8 cellular contexts compared by ENCODE assay signal in genomic region chr6:158644227-158645063, GRCh38.
DNase-seq lines count a peak whose midpoint lies in the region; ATAC-seq and TF ChIP-seq lines count a peak whose summit lies in the region.

DYNLT1 (minus strand) TSS chr6:158644743; CDS start chr6:158644708, 35 bp downstream.

- peak; percentile 59 for ATAC-seq in GM21825 (IDR thresholded peaks at IDR 0.05; ENCODE audit: unreplicated experiment)
- ATAC-seq in stimulated activated naive CD8-positive, alpha-beta T cell treated with anti-CD3 and anti-CD28 coated beads, Interleukin-15, amount 100 ng/mL, for 72 hours, result peak; percentile 56

- peaks cover 33% of the 10 kb centered on the region for H3K36me3 Mint-ChIP-seq in nephron progenitor cell (ENCODE audit: low read depth)

- H3K4me3 Mint-ChIP-seq in nephron progenitor cell, result peak within 1 kb of the TSS; percentile 98
- H3K4me3 Mint-ChIP-seq in stimulated activated naive CD8-positive, alpha-beta T cell treated with anti-CD3 and anti-CD28 coated beads, Interleukin-15, amount 100 ng/mL, for 72 hours, result peak within 1 kb of the TSS; percentile 95 to 98

- peak; percentile 97 for TF ChIP-seq POLR2A in Raji (IDR thresholded peaks at IDR 0.05; ENCODE audit: insufficient read depth, low read depth, low read length)

- peak within 1 kb of the TSS; percentile 99 for H3K27ac Mint-ChIP-seq in nephron progenitor cell
- H3K27ac Mint-ChIP-seq in stimulated activated naive CD8-positive, alpha-beta T cell treated with anti-CD3 and anti-CD28 coated beads, Interleukin-15, amount 100 ng/mL, for 72 hours, result peak within 1 kb of the TSS; percentile 96 to 98

- TF ChIP-seq CTCF in nephron progenitor cell (IDR thresholded peaks at IDR 0.05), result no peak

- H3K4me1 Mint-ChIP-seq in nephron progenitor cell, result peaks cover 56% of the 10 kb centered on the region
- H3K4me1 Mint-ChIP-seq in stimulated activated naive CD8-positive, alpha-beta T cell treated with anti-CD3 and anti-CD28 coated beads, Interleukin-15, amount 100 ng/mL, for 72 hours, result peaks cover 84% of the 10 kb centered on the region

- peaks cover 15% of the 10 kb centered on the region for H3K27me3 Mint-ChIP-seq in nephron progenitor cell (ENCODE audit: low read depth, poor library complexity)
- H3K27me3 Mint-ChIP-seq in stimulated activated naive CD8-positive, alpha-beta T cell treated with anti-CD3 and anti-CD28 coated beads, Interleukin-15, amount 100 ng/mL, for 72 hours, result no peaks in the 10 kb centered on the region

- DNase-seq in EH (ENCODE audit: low read depth) (peak; percentile 90), Kasumi-1 (lab: John Stamatoyannopoulos, UW) (peak; percentile 75 to 89), activated gamma-delta T cell (lab: John Stamatoyannopoulos, UW) (peak; percentile 68), fibroblast of the conjunctiva (ENCODE audit: low read depth) (peak; percentile 87), nephron progenitor cell (peak; percentile 97)
- peak; percentile 92 to 94 for DNase-seq in stimulated activated naive CD8-positive, alpha-beta T cell treated with anti-CD3 and anti-CD28 coated beads, Interleukin-15, amount 100 ng/mL, for 72 hours

- no peaks in the 10 kb centered on the region for H3K9me3 Mint-ChIP-seq in nephron progenitor cell
- H3K9me3 Mint-ChIP-seq in stimulated activated naive CD8-positive, alpha-beta T cell treated with anti-CD3 and anti-CD28 coated beads, Interleukin-15, amount 100 ng/mL, for 72 hours, result no peaks in the 10 kb centered on the region

Comparison
In these comparisons a context has a peak if more than half of its experiments do, and no peak if none do; other contexts are left out.
1. Peak in every context shown above with its lines: DNase-seq and ATAC-seq.